Comparison of ENCODE assay signal across 12 cellular contexts in genomic region chr9:6355728-6356127, GRCh38. TPM values are rescaled to one million over a fixed set of nuclear protein-coding genes. Genes with fewer than 3 reads are reported as not detected.
DNase-seq lines count a peak whose midpoint lies in the region; ATAC-seq, FAIRE-seq and TF ChIP-seq lines count a peak whose summit lies in the region.
"Had no signal": no experiment of that assay in that cellular context is flagged by ENCODE, and none has a peak within 500 bp of the region (broad histone marks: within the 10 kb centered on the region; RNA-seq: fewer than 3 reads in every experiment).

No MANE protein-coding gene starts in this region.

- no peak for TF ChIP-seq EP300 in transverse colon (IDR thresholded peaks at IDR 0.05; ENCODE audit: low read depth)

- H3K4me3 ChIP-seq in transverse colon (no peak overlapping the region), small intestine (ENCODE audit: low read depth in 1 of 2, low read length in 2 of 2) (no peak overlapping the region)

- TF ChIP-seq POLR2A in transverse colon (IDR thresholded peaks at IDR 0.05): no peak

- H3K27ac ChIP-seq in transverse colon: no peak overlapping the region
- H3K27ac ChIP-seq in small intestine (ENCODE audit: low read depth in 1 of 2, low read length in 1 of 2): no peak overlapping the region

- peak; percentile 42 for DNase-seq in Daoy (ENCODE audit: low read depth)
- peak; percentile 38 for DNase-seq in RCC 7860 (ENCODE audit: low spot score)
- peak; percentile 58 for DNase-seq in foreskin melanocyte
- DNase-seq in activated naive CD4-positive, alpha-beta T cell treated with anti-CD3 and anti-CD28 coated beads, Interleukin-2, amount 50 U/mL, for 16 hours: no peak
- DNase-seq in transverse colon: no peak
- DNase-seq in small intestine: no peak
- DNase-seq: activated effector memory CD4-positive, alpha-beta T cell treated with anti-CD3 and anti-CD28 coated beads, Interleukin-2, amount 50 U/mL, for 16 hours; GF-D8; head of caudate nucleus had no signal

- no peaks in the 10 kb centered on the region for H3K4me1 ChIP-seq in transverse colon
- no peaks in the 10 kb centered on the region for H3K4me1 ChIP-seq in small intestine (ENCODE audit: control insufficient read depth in 2 of 2, insufficient read depth in 1 of 2, low read depth in 1 of 2, low read length in 1 of 2)

- no peaks in the 10 kb centered on the region for H3K36me3 ChIP-seq in transverse colon
- H3K36me3 ChIP-seq in small intestine (ENCODE audit: control insufficient read depth in 2 of 2, insufficient read depth in 2 of 2, low read length in 2 of 2): no peaks in the 10 kb centered on the region

- intact Hi-C loops in transverse colon (cut with DNase I; ENCODE audit: low total_unique reads): loop anchor here (10.0 kb wide), 1 partner anchor 689 kb away; no protein-coding TSS in a partner anchor

- in situ Hi-C loops in transverse colon (cut with MboI; ENCODE audit: low pct_ligation_motif_present in 1 of 4, low pct_unique_long_range_greater_than_20kb in 1 of 4, low sequenced_read_pairs in 3 of 4): loop anchor here in 3 of 4 donors (10.0 to 25.0 kb wide), 2 partner anchors 209 to 382 kb away; no protein-coding TSS in a partner anchor

- whole genome bisulfite sequencing in transverse colon (ENCODE audit: low coverage in 1 of 2), 2 donors: 46 to 54% methylated on average over 2 of the region's 2 CpGs
- WGBS in small intestine, 3 donors: 49 to 56% (median 56%) methylated on average over 2 of the region's 2 CpGs

- FAIRE-seq in RCC 7860 (lab: Jason Lieb, UNC) (peak; percentile 72), small intestine (lab: Jason Lieb, UNC) (no peak)

- ATAC-seq in GM21526 (IDR thresholded peaks at IDR 0.05; ENCODE audit: low FRiP score, unreplicated experiment): peak; percentile 72
- ATAC-seq in HG02938 (IDR thresholded peaks at IDR 0.05; ENCODE audit: unreplicated experiment): no peak

- H3K9me3 ChIP-seq in transverse colon (no peaks in the 10 kb centered on the region), small intestine (ENCODE audit: control insufficient read depth, low read depth) (no peaks in the 10 kb centered on the region)

- no peak for TF ChIP-seq CTCF in transverse colon (IDR thresholded peaks at IDR 0.05)

- H3K27me3 ChIP-seq in transverse colon: no peaks in the 10 kb centered on the region
- no peaks in the 10 kb centered on the region for H3K27me3 ChIP-seq in small intestine (ENCODE audit: control insufficient read depth in 2 of 2, insufficient read depth in 2 of 2, low read length in 2 of 2)

RNA-seq across cellular contexts. Expression of gene TPD52L3, which starts 27.6 kb away (rescaled TPM):
- total RNA-seq in Daoy (2014; rRNA removed; shearing (Covaris generic)): not detected in 2 replicates
- not detected for total RNA-seq in transverse colon
- not detected for polyA plus RNA-seq in small intestine
- polyA plus RNA-seq: neural cell had no signal

RNA-seq across cellular contexts. Expression of gene UHRF2, which starts 57.3 kb away (rescaled TPM):
- 56.3 and 63.8 TPM in 2 replicates for total RNA-seq in Daoy (2014; rRNA removed; shearing (Covaris generic))
- 10 to 100 TPM; 40.8 to 64.0 (median 51.4) TPM for total RNA-seq in transverse colon
- polyA plus RNA-seq in small intestine: 10 to 100 TPM; 12.5 to 13.3 (median 13.0) TPM

Comparison
In these comparisons a context has a peak if more than half of its experiments do, and no peak if none do; other contexts are left out.
1. DNase-seq: peak in Daoy (single experiment), RCC 7860 (single experiment) and foreskin melanocyte (single experiment); none in activated naive CD4-positive, alpha-beta T cell treated with anti-CD3 and anti-CD28 coated beads, Interleukin-2, amount 50 U/mL, for 16 hours (single experiment), transverse colon (single experiment) and small intestine (single experiment).